27 cellular contexts compared by ENCODE assay signal in genomic region chr20:50831605-50832004, GRCh38.
"Had no signal": no experiment of that assay in that cellular context is flagged by ENCODE, and none has a peak within 500 bp of the region (broad histone marks: within the 10 kb centered on the region; RNA-seq: fewer than 3 reads in every experiment).

No MANE protein-coding gene starts in this region.

- H3K4me1 ChIP-seq: uterus had no signal

- H3K27ac ChIP-seq: brain microvascular endothelial cell, esophagus squamous epithelium, ovary, skin epidermis, thoracic aorta, uterus had no signal

- DNase-seq: activated CD4-positive, alpha-beta T cell treated with anti-CD3 and anti-CD28 coated beads for 4 hours; activated CD4-positive, alpha-beta T cell treated with anti-CD3 and anti-CD28 coated beads, Interleukin-2, amount 50 U/mL, for 48 hours; activated CD8-positive, alpha-beta memory T cell treated with anti-CD3 and anti-CD28 coated beads, Interleukin-2, amount 50 U/mL, for 48 hours; activated gamma-delta T cell; activated naive CD4-positive, alpha-beta T cell treated with anti-CD3 and anti-CD28 coated beads, Interleukin-2, amount 10 ng/mL, durations not matched to agents 7 days and 5 days; activated naive CD8-positive, alpha-beta T cell treated with anti-CD3 and anti-CD28 coated beads, Interleukin-2, amount 10 ng/mL, durations not matched to agents 7 days and 5 days; activated T-cell treated with anti-CD3 and anti-CD28 coated beads, Interleukin-2, amount 50 U/mL, for 24 hours; brain microvascular endothelial cell; cortex of kidney; esophagus squamous epithelium; hippocampal formation; left cardiac atrium; naive thymus-derived CD8-positive, alpha-beta T cell; ovary; retina; stimulated activated CD4-positive, alpha-beta T cell treated with anti-CD3 and anti-CD28 coated beads, Interleukin-12 subunit alpha, Interleukin-12 subunit beta, amount 100 ng/mL, for 4 hours; stimulated activated CD4-positive, alpha-beta T cell treated with anti-CD3 and anti-CD28 coated beads, Interleukin-4, amount 100 ng/mL, for 24 hours; T-helper 1 cell; trophoblast cell; uterus had no signal

- H3K4me3 ChIP-seq: esophagus squamous epithelium, ovary, skin epidermis, thoracic aorta, uterus had no signal

- ATAC-seq: left cardiac atrium; naive thymus-derived CD8-positive, alpha-beta T cell; sciatic nerve; stimulated activated effector memory CD8-positive, alpha-beta T cell treated with anti-CD3 and anti-CD28 coated beads, Interleukin-12 subunit alpha, Interleukin-12 subunit beta, amount 100 ng/mL, for 72 hours had no signal

- H3K36me3 ChIP-seq: brain microvascular endothelial cell, esophagus squamous epithelium, ovary, thoracic aorta, uterus had no signal

- H3K9me3 ChIP-seq: esophagus squamous epithelium, ovary, thoracic aorta, uterus had no signal

- H3K27me3 ChIP-seq: brain microvascular endothelial cell, esophagus squamous epithelium, ovary, uterus had no signal

- FAIRE-seq: astrocyte, frontal cortex, keratinocyte had no signal
